ENCODE assay signal across 24 cellular contexts in genomic region chr21:43832158-43832550, GRCh38.
"Had no signal": no experiment of that assay in that cellular context is flagged by ENCODE, and none has a peak within 500 bp of the region (broad histone marks: within the 10 kb centered on the region; RNA-seq: fewer than 3 reads in every experiment).

No MANE protein-coding gene starts in this region.

- ATAC-seq: esophagus mucosa; gastrocnemius medialis; left cardiac atrium; left lung; natural killer cell; stimulated activated naive B cell treated with anti-CD40 and anti-IgM and Interleukin-4, amounts not matched to agents 10 μg/mL and 1 μg/mL and 100 μg/mL, for 72 hours had no signal

- H3K27ac ChIP-seq: colonic mucosa, epithelial cell of prostate, gastrocnemius medialis, left lung, ovary, right lobe of liver, thoracic aorta, tibial nerve, upper lobe of left lung had no signal

- H3K36me3 Mint-ChIP-seq: natural killer cell had no signal

- H3K9me3 ChIP-seq: colonic mucosa, gastrocnemius medialis, left lung, ovary, right lobe of liver, thoracic aorta, tibial nerve had no signal

- DNase-seq: colonic mucosa; effector CD8-positive, alpha-beta T cell; endodermal cell; foreskin fibroblast; gastrocnemius medialis; left cardiac atrium; mammary epithelial cell; mesendoderm; natural killer cell; nucleus accumbens; ovary; stimulated activated CD4-positive, alpha-beta T cell treated with anti-CD3 and anti-CD28 coated beads, Interleukin-15, amount 100 ng/mL, for 24 hours; stimulated activated CD4-positive, alpha-beta T cell treated with anti-CD3 and anti-CD28 coated beads, Interleukin-2, amount 100 ng/mL, for 48 hours; stimulated activated naive B cell treated with anti-CD40 and anti-IgM and Interleukin-4, amounts not matched to agents 10 μg/mL and 1 μg/mL and 100 μg/mL, for 72 hours had no signal

- H3K4me1 Mint-ChIP-seq: endodermal cell, neural crest cell had no signal

- H3K4me1 ChIP-seq: colonic mucosa, right lobe of liver, tibial nerve had no signal

- H3K4me3 ChIP-seq: colonic mucosa, gastrocnemius medialis, left lung, ovary, right lobe of liver, thoracic aorta, tibial nerve, upper lobe of left lung had no signal

- H3K27me3 ChIP-seq: colonic mucosa, ovary, right lobe of liver, upper lobe of left lung had no signal

- H3K36me3 ChIP-seq: colonic mucosa, gastrocnemius medialis, left lung, ovary, right lobe of liver, thoracic aorta, tibial nerve, upper lobe of left lung had no signal

- H3K9me3 Mint-ChIP-seq: natural killer cell; neural crest cell; stimulated activated naive CD8-positive, alpha-beta T cell treated with anti-CD3 and anti-CD28 coated beads, Interleukin-15, Interleukin-2, amounts not matched to agents 100 ng/mL and 50 ng/mL, for 24 hours had no signal

- H3K27ac Mint-ChIP-seq: endodermal cell; natural killer cell; stimulated activated naive B cell treated with anti-CD40 and anti-IgM and Interleukin-4, amounts not matched to agents 10 μg/mL and 1 μg/mL and 100 μg/mL, for 72 hours; stimulated activated naive CD8-positive, alpha-beta T cell treated with anti-CD3 and anti-CD28 coated beads, Interleukin-15, Interleukin-2, amounts not matched to agents 100 ng/mL and 50 ng/mL, for 24 hours had no signal

- H3K4me3 Mint-ChIP-seq: dendritic cell treated with granulocyte-macrophage colony-stimulating factor and Interleukin-4, amounts not matched to agents 40 ng/mL and 50 ng/mL, for 4 days; endodermal cell; natural killer cell; neural crest cell; stimulated activated naive B cell treated with anti-CD40 and anti-IgM and Interleukin-4, amounts not matched to agents 10 μg/mL and 1 μg/mL and 100 μg/mL, for 72 hours; stimulated activated naive CD8-positive, alpha-beta T cell treated with anti-CD3 and anti-CD28 coated beads, Interleukin-15, Interleukin-2, amounts not matched to agents 100 ng/mL and 50 ng/mL, for 24 hours had no signal
